In the genomic region with DNA sequence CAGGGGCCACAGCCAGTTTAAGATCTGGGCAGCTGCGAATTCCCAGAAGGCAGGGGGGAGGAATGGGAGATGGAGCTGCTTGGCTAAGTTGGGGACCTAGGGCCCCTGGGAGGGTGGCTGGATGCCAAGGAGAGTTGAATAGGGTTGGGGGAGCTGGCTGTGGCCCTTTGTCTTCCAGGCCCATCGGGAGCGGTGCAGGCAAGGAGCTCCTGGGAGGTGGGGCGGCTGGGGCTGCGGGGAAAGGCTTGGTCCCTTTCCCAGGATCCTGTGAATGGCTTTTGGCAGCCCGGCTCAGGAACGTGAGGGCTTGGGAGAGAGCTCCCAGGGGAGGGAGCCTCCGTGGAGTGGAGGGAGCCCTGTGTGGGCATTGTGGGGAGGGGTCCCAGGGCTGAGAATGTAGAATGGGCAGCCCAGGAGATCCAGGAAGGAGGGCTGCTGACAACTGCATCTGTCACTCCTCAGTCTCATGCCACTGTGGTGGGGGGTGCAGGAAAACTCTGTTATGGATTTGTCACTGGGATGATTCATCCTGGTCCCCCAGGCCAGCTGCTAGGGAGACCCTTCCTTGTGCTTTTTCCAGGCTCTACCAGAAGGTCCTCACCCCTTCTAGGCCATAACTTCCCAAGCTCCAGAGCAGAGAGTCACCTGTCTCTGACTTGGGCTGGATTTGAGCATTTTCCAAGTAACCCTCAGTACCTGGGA, we compare ENCODE assay signal across 8 cellular contexts. TPM values are rescaled to one million over a fixed set of nuclear protein-coding genes. Genes with fewer than 3 reads are reported as not detected.
DNase-seq lines count a peak whose midpoint lies in the region; ATAC-seq and TF ChIP-seq lines count a peak whose summit lies in the region.

No MANE protein-coding gene starts in this region.

- H3K9me3 Mint-ChIP-seq in CD4-positive, CD25-positive, alpha-beta regulatory T cell = peaks cover 0 to 4% (median 0%) of the 10 kb centered on the region in 7 donors

- peaks cover 0 to 17% (median 1%) of the 10 kb centered on the region in 4 donors for H3K4me1 Mint-ChIP-seq in CD4-positive, CD25-positive, alpha-beta regulatory T cell

- no peak overlapping the region for H3K27ac ChIP-seq in CD4-positive, CD25-positive, alpha-beta regulatory T cell (ENCODE audit: insufficient read depth, low read length, poor library complexity, severe bottlenecking)
- H3K27ac ChIP-seq in SJCRH30 (no peak overlapping the region), osteoblast (ENCODE audit: low read depth, low read length) (no peak overlapping the region), Karpas-422 (ENCODE audit: low read length) (no peak overlapping the region)

- H3K27ac Mint-ChIP-seq in CD4-positive, CD25-positive, alpha-beta regulatory T cell = peak overlapping the region in 1 of 3 donors; percentile 62

- no peak overlapping the region for H3K9ac ChIP-seq in Karpas-422 (ENCODE audit: low read length)

- no peak overlapping the region for H3K4me3 ChIP-seq in CD4-positive, CD25-positive, alpha-beta regulatory T cell (ENCODE audit: low read depth, low read length)
- H3K4me3 ChIP-seq in SJCRH30 (peak overlapping the region; percentile 68), fibroblast of pulmonary artery (replicated peaks; ENCODE audit: low read depth, low read length) (peak overlapping the region; percentile 58), osteoblast (ENCODE audit: insufficient read depth, low read length) (peak overlapping the region; percentile 71), Karpas-422 (ENCODE audit: low read length) (no peak overlapping the region)

- ATAC-seq in CD4-positive, CD25-positive, alpha-beta regulatory T cell (ENCODE audit: low read depth in 2 of 2) = no peak
- no peak for ATAC-seq in GM19463 (IDR thresholded peaks at IDR 0.05; ENCODE audit: unreplicated experiment)

- H3K4me2 ChIP-seq in osteoblast (ENCODE audit: insufficient read depth, low read length) (peak overlapping the region; percentile 81), Karpas-422 (ENCODE audit: low read depth, low read length, poor library complexity, severe bottlenecking) (no peak overlapping the region)

- no peak for DNase-seq in CD4-positive, CD25-positive, alpha-beta regulatory T cell
- peak; percentile 34 to 52 for DNase-seq in SJCRH30
- DNase-seq in fibroblast of pulmonary artery (ENCODE audit: low read depth) = no peak
- peak; percentile 90 for DNase-seq in osteoblast (ENCODE audit: insufficient read length, low spot score, missing footprints)
- no peak for DNase-seq in Karpas-422
- no peak for DNase-seq in SK-N-DZ (ENCODE audit: low spot score)
- DNase-seq in glomerular visceral epithelial cell (ENCODE audit: extremely low spot score) = no peak

- no peaks in the 10 kb centered on the region for H3K9me3 ChIP-seq in CD4-positive, CD25-positive, alpha-beta regulatory T cell (ENCODE audit: control insufficient read depth in 2 of 2, low read length in 2 of 2)
- H3K9me3 ChIP-seq in SJCRH30 (replicated peaks) (no peaks in the 10 kb centered on the region), osteoblast (ENCODE audit: low read depth, low read length) (no peaks in the 10 kb centered on the region), Karpas-422 (ENCODE audit: low read length) (no peaks in the 10 kb centered on the region)

- H3K4me1 ChIP-seq in CD4-positive, CD25-positive, alpha-beta regulatory T cell (ENCODE audit: control insufficient read depth, insufficient read depth, low read length, poor library complexity, severe bottlenecking) = peaks cover 22% of the 10 kb centered on the region
- H3K4me1 ChIP-seq in SJCRH30 = peaks cover 28% of the 10 kb centered on the region
- H3K4me1 ChIP-seq in osteoblast (ENCODE audit: insufficient read depth, low read length) = peaks cover 10% of the 10 kb centered on the region
- no peaks in the 10 kb centered on the region for H3K4me1 ChIP-seq in Karpas-422 (ENCODE audit: low read length)

- H3K79me2 ChIP-seq in osteoblast (ENCODE audit: insufficient read depth, low read length) (no peaks in the 10 kb centered on the region), Karpas-422 (ENCODE audit: low read length) (no peaks in the 10 kb centered on the region)

- TF ChIP-seq CTCF in fibroblast of pulmonary artery (IDR thresholded peaks at IDR 0.05; ENCODE audit: low read length, missing control alignments) (no peak), osteoblast (IDR thresholded peaks at IDR 0.05; ENCODE audit: extremely low read depth, low read depth, low read length) (no peak)

- peaks cover 51% of the 10 kb centered on the region for H3K27me3 Mint-ChIP-seq in CD4-positive, CD25-positive, alpha-beta regulatory T cell

- H4K20me1 ChIP-seq in osteoblast (ENCODE audit: insufficient read depth, low read length) = peaks cover 7% of the 10 kb centered on the region
- H4K20me1 ChIP-seq in Karpas-422 (ENCODE audit: insufficient read depth, low read depth, low read length) = no peaks in the 10 kb centered on the region

- H2AFZ ChIP-seq in osteoblast (ENCODE audit: low read length) (no peak overlapping the region), Karpas-422 (ENCODE audit: low read length) (no peak overlapping the region)

- peaks cover 15% of the 10 kb centered on the region for H3K27me3 ChIP-seq in CD4-positive, CD25-positive, alpha-beta regulatory T cell (ENCODE audit: control insufficient read depth, insufficient read depth, low read length)
- H3K27me3 ChIP-seq in SJCRH30 (no peaks in the 10 kb centered on the region), osteoblast (ENCODE audit: insufficient read depth, low read length) (peaks cover 21% of the 10 kb centered on the region), Karpas-422 (ENCODE audit: low read length) (no peaks in the 10 kb centered on the region)

- peak overlapping the region; percentile 33 to 76 (median 56) for H3K4me3 Mint-ChIP-seq in CD4-positive, CD25-positive, alpha-beta regulatory T cell

- H3K9me2 ChIP-seq in Karpas-422 (replicated peaks; ENCODE audit: insufficient read depth, low read length) = no peaks in the 10 kb centered on the region

- no peaks in the 10 kb centered on the region for H3K36me3 ChIP-seq in CD4-positive, CD25-positive, alpha-beta regulatory T cell (ENCODE audit: control insufficient read depth, insufficient read depth, low read length)
- no peaks in the 10 kb centered on the region for H3K36me3 ChIP-seq in SJCRH30
- peaks cover 3% of the 10 kb centered on the region for H3K36me3 ChIP-seq in osteoblast (ENCODE audit: insufficient read depth, low read length)
- no peaks in the 10 kb centered on the region for H3K36me3 ChIP-seq in Karpas-422 (ENCODE audit: insufficient read depth, low read length)

- no peaks in the 10 kb centered on the region for H3K36me3 Mint-ChIP-seq in CD4-positive, CD25-positive, alpha-beta regulatory T cell

RNA-seq across cellular contexts. Expression of a gene that starts 6.0 kb away (rescaled TPM):
- total RNA-seq in CD4-positive, CD25-positive, alpha-beta regulatory T cell = 1.8 TPM
- polyA plus RNA-seq in CD4-positive, CD25-positive, alpha-beta regulatory T cell = not detected
- 1.8 and 2.1 TPM in 2 replicates for total RNA-seq in SJCRH30 (2014; rRNA removed; shearing (Covaris generic))
- 0.88 and 1.8 TPM in 2 replicates for total RNA-seq in osteoblast
- total RNA-seq in Karpas-422 (2014; rRNA removed; shearing (Covaris generic); ENCODE audit: low replicate concordance) = 2.3 and 3.9 TPM in 2 replicates
- not detected in 2 replicates for polyA plus RNA-seq in SK-N-DZ (2014; cell fraction: cytosol; rRNA removed)
- 0.60 and 2.4 TPM in 2 replicates for polyA plus RNA-seq in SK-N-DZ (2014; cell fraction: nucleus; rRNA removed)

RNA-seq across cellular contexts. Expression of a gene that starts 15.6 kb away (rescaled TPM):
- 4.1 TPM for total RNA-seq in CD4-positive, CD25-positive, alpha-beta regulatory T cell
- polyA plus RNA-seq in CD4-positive, CD25-positive, alpha-beta regulatory T cell = under 1 TPM in 1 of 4 donors, not detected in 3; 0.18 TPM
- 9.2 and 14.2 TPM in 2 replicates for total RNA-seq in SJCRH30 (2014; rRNA removed; shearing (Covaris generic))
- 8.0 and 9.7 TPM in 2 replicates for total RNA-seq in osteoblast
- total RNA-seq in Karpas-422 (2014; rRNA removed; shearing (Covaris generic); ENCODE audit: low replicate concordance) = 0.83 TPM in 1 of 2 replicates, not detected in the other
- 32.5 and 34.1 TPM in 2 replicates for polyA plus RNA-seq in SK-N-DZ (2014; cell fraction: cytosol; rRNA removed)
- 28.6 and 30.1 TPM in 2 replicates for polyA plus RNA-seq in SK-N-DZ (2014; cell fraction: nucleus; rRNA removed)

RNA-seq across cellular contexts. Expression of a gene that starts 16.6 kb away (rescaled TPM):
- 64.1 TPM for total RNA-seq in CD4-positive, CD25-positive, alpha-beta regulatory T cell
- 10 to 100 TPM; 52.6 to 62.0 (median 59.3) TPM for polyA plus RNA-seq in CD4-positive, CD25-positive, alpha-beta regulatory T cell
- total RNA-seq in SJCRH30 (2014; rRNA removed; shearing (Covaris generic)) = 10.7 and 11.0 TPM in 2 replicates
- total RNA-seq in osteoblast = 27.4 and 28.6 TPM in 2 replicates
- total RNA-seq in Karpas-422 (2014; rRNA removed; shearing (Covaris generic); ENCODE audit: low replicate concordance) = 83.3 and 89.3 TPM in 2 replicates
- 33.2 and 39.2 TPM in 2 replicates for polyA plus RNA-seq in SK-N-DZ (2014; cell fraction: cytosol; rRNA removed)
- 49.6 and 62.6 TPM in 2 replicates for polyA plus RNA-seq in SK-N-DZ (2014; cell fraction: nucleus; rRNA removed)

RNA-seq across cellular contexts. Expression of a gene that starts 21.4 kb away (rescaled TPM):
- 4.2 TPM for total RNA-seq in CD4-positive, CD25-positive, alpha-beta regulatory T cell
- polyA plus RNA-seq in CD4-positive, CD25-positive, alpha-beta regulatory T cell = 1 to 10 TPM in 2 of 4 donors, under 1 TPM in 2; 0.65 to 3.4 (median 1.2) TPM
- total RNA-seq in SJCRH30 (2014; rRNA removed; shearing (Covaris generic)) = 0.06 TPM in 1 of 2 replicates, not detected in the other
- not detected in 2 replicates for total RNA-seq in osteoblast
- 9.5 and 10.8 TPM in 2 replicates for total RNA-seq in Karpas-422 (2014; rRNA removed; shearing (Covaris generic); ENCODE audit: low replicate concordance)
- polyA plus RNA-seq in SK-N-DZ (2014; cell fraction: cytosol; rRNA removed) = 5.8 and 11.4 TPM in 2 replicates
- 10.6 and 13.5 TPM in 2 replicates for polyA plus RNA-seq in SK-N-DZ (2014; cell fraction: nucleus; rRNA removed)

RNA-seq across cellular contexts. Expression of a gene that starts 53.8 kb away (rescaled TPM):
- total RNA-seq in CD4-positive, CD25-positive, alpha-beta regulatory T cell = 183 TPM
- polyA plus RNA-seq in CD4-positive, CD25-positive, alpha-beta regulatory T cell = 10 to 100 TPM; 23.4 to 34.1 (median 27.0) TPM
- total RNA-seq in SJCRH30 (2014; rRNA removed; shearing (Covaris generic)) = 9.6 and 10.3 TPM in 2 replicates
- total RNA-seq in osteoblast = 21.0 and 21.8 TPM in 2 replicates
- 12.5 and 16.1 TPM in 2 replicates for total RNA-seq in Karpas-422 (2014; rRNA removed; shearing (Covaris generic); ENCODE audit: low replicate concordance)
- polyA plus RNA-seq in SK-N-DZ (2014; cell fraction: cytosol; rRNA removed) = 5.7 and 7.4 TPM in 2 replicates
- polyA plus RNA-seq in SK-N-DZ (2014; cell fraction: nucleus; rRNA removed) = 13.1 and 17.3 TPM in 2 replicates

Comparison
In these comparisons a context has a peak if more than half of its experiments do, and no peak if none do; other contexts are left out.
1. DNase-seq: peak in SJCRH30 (2 of 2) and osteoblast (single experiment); none in CD4-positive, CD25-positive, alpha-beta regulatory T cell (0 of 3), fibroblast of pulmonary artery (single experiment), Karpas-422 (single experiment), SK-N-DZ (single experiment) and glomerular visceral epithelial cell (single experiment).
2. H3K4me3 ChIP-seq: peak in SJCRH30 (single experiment), fibroblast of pulmonary artery (single experiment) and osteoblast (single experiment); none in CD4-positive, CD25-positive, alpha-beta regulatory T cell (single experiment) and Karpas-422 (single experiment).